In the genomic region with DNA sequence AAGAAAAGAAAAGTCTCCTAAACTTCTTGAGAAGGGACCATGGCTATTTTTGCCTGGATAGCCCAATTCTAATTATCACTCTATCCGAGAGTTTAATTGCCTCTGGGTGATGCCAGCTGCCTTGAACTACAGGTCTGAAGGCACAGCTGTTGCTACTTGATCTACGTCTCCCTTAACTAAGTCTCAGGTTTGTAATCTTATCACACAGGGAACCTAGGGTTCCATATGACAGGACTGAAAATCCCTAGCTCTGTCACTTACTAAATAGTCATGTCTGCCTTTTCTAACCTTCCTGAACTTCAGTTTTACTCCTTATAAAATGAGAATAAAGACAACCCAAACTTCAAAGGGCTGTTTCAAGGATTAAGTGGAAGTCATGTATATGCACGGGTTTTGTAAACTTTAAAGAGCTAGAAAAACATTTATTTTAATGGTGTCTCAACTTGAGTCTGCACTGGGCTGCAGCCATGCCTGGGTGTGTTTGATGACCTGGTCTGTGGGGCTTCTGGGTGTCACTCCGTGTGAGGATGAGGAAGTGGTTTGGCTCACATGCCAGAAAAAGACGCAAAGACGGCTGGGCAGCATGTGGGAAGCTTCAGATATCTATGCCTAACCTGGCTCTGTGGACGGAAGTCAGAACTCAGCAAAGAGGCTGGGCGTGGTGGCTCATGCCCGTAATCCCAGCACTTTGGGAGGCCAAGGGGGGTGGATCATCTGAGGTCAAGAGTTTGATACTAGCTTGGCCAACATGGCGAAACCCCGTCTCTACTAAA, we compare ENCODE assay signal across 9 cellular contexts.
DNase-seq lines count a peak whose midpoint lies in the region; ATAC-seq and TF ChIP-seq lines count a peak whose summit lies in the region.
"Had no signal": no experiment of that assay in that cellular context is flagged by ENCODE, and none has a peak within 500 bp of the region (broad histone marks: within the 10 kb centered on the region; RNA-seq: fewer than 3 reads in every experiment).

No MANE protein-coding gene starts in this region.

- peak; percentile 61 for ATAC-seq in GM19467 (IDR thresholded peaks at IDR 0.05; ENCODE audit: unreplicated experiment)
- ATAC-seq in activated CD8-positive, alpha-beta T cell treated with anti-CD3 and anti-CD28 coated beads, Interleukin-2, amount 10 ng/mL, durations not matched to agents 7 days and 5 days, result peak; percentile 73
- ATAC-seq in left lung, result peak; percentile 88
- ATAC-seq: HCT116 had no signal

- no peaks in the 10 kb centered on the region for H3K9me3 ChIP-seq in CD8-positive, alpha-beta memory T cell (ENCODE audit: low read length)
- no peaks in the 10 kb centered on the region for H3K9me3 ChIP-seq in left lung

- H3K27me3 Mint-ChIP-seq in CD8-positive, alpha-beta memory T cell, result peaks cover 5 to 6% of the 10 kb centered on the region in 2 donors
- H3K27me3 Mint-ChIP-seq in activated CD8-positive, alpha-beta T cell treated with anti-CD3 and anti-CD28 coated beads, Interleukin-2, amount 10 ng/mL, durations not matched to agents 7 days and 5 days (ENCODE audit: low read depth), result peaks cover 9% of the 10 kb centered on the region

- no peaks in the 10 kb centered on the region for H3K27me3 ChIP-seq in CD8-positive, alpha-beta memory T cell (ENCODE audit: insufficient read depth, low read length, poor library complexity, severe bottlenecking)
- H3K27me3 ChIP-seq in HL-60 (ENCODE audit: insufficient read depth, poor library complexity, severe bottlenecking) (no peaks in the 10 kb centered on the region), left lung (no peaks in the 10 kb centered on the region)

- peak in 2 of 5 donors; percentile 7 to 18 for DNase-seq in CD8-positive, alpha-beta memory T cell
- peak; percentile 88 to 95 for DNase-seq in HL-60 (ENCODE audit: low read depth in 1 of 2, low spot score in 1 of 2)
- DNase-seq in activated CD8-positive, alpha-beta T cell treated with anti-CD3 and anti-CD28 coated beads, Interleukin-2, amount 10 ng/mL, durations not matched to agents 7 days and 5 days, result peak; percentile 67
- DNase-seq in left lung, result peak; percentile 78 to 79
- DNase-seq in COR-L47 (lab: John Stamatoyannopoulos, UW), result no peak
- no peak for DNase-seq in DMS53 treated with DMSO at 0.1 percent for 48 hours (lab: John Stamatoyannopoulos, UW; ENCODE audit: unreplicated experiment)
- DNase-seq in DMS153 (lab: John Stamatoyannopoulos, UW), result no peak

- peak overlapping the region in 3 of 8 donors; percentile 35 to 62 (median 44) for H3K27ac Mint-ChIP-seq in CD8-positive, alpha-beta memory T cell
- H3K27ac Mint-ChIP-seq in activated CD8-positive, alpha-beta T cell treated with anti-CD3 and anti-CD28 coated beads, Interleukin-2, amount 10 ng/mL, durations not matched to agents 7 days and 5 days, result peak overlapping the region; percentile 65

- H3K36me3 Mint-ChIP-seq in CD8-positive, alpha-beta memory T cell, result no peaks in the 10 kb centered on the region
- H3K36me3 Mint-ChIP-seq in activated CD8-positive, alpha-beta T cell treated with anti-CD3 and anti-CD28 coated beads, Interleukin-2, amount 10 ng/mL, durations not matched to agents 7 days and 5 days (ENCODE audit: low read depth), result no peaks in the 10 kb centered on the region

- no peak for TF ChIP-seq CTCF in HL-60 (IDR thresholded peaks at IDR 0.05; ENCODE audit: insufficient read depth, low read length)
- TF ChIP-seq CTCF in left lung (IDR thresholded peaks at IDR 0.05), result no peak

- peaks cover 29% of the 10 kb centered on the region for H3K4me1 ChIP-seq in CD8-positive, alpha-beta memory T cell (ENCODE audit: insufficient read depth, low read length)
- H3K4me1 ChIP-seq in left lung, result peaks cover 0 to 23% of the 10 kb centered on the region in 2 donors

- intact Hi-C loops in left lung (cut with DNase I), result no loop called here

- no peaks in the 10 kb centered on the region for H3K36me3 ChIP-seq in CD8-positive, alpha-beta memory T cell (ENCODE audit: insufficient read depth, low read length)
- H3K36me3 ChIP-seq in left lung, result no peaks in the 10 kb centered on the region

- H3K4me1 Mint-ChIP-seq in CD8-positive, alpha-beta memory T cell, result peaks cover 20 to 28% (median 27%) of the 10 kb centered on the region in 3 donors
- peaks cover 32% of the 10 kb centered on the region for H3K4me1 Mint-ChIP-seq in activated CD8-positive, alpha-beta T cell treated with anti-CD3 and anti-CD28 coated beads, Interleukin-2, amount 10 ng/mL, durations not matched to agents 7 days and 5 days (ENCODE audit: low read depth)

- CTCF ChIA-PET in CD8-positive, alpha-beta memory T cell (lab: Charles Lee), result interaction anchor here (1.1 to 1.5 kb wide), 2 partner anchors 13 to 301 kb away, joined by 3 to 4 read pairs; no protein-coding TSS in a partner anchor
- CTCF ChIA-PET in activated CD8-positive, alpha-beta T cell treated with anti-CD3 and anti-CD28 coated beads, Interleukin-2, amount 10 ng/mL, durations not matched to agents 7 days and 5 days (lab: Charles Lee), result interaction anchor here (0.7 to 2.3 kb wide), 4 partner anchors 11 to 139 kb away, joined by 3 to 6 read pairs (median 4); no protein-coding TSS in a partner anchor

- POLR2A ChIA-PET in CD8-positive, alpha-beta memory T cell (lab: Charles Lee), result no interaction called here
- POLR2A ChIA-PET in activated CD8-positive, alpha-beta T cell treated with anti-CD3 and anti-CD28 coated beads, Interleukin-2, amount 10 ng/mL, durations not matched to agents 7 days and 5 days (lab: Charles Lee), result no interaction called here

- no peaks in the 10 kb centered on the region for H3K9me3 Mint-ChIP-seq in CD8-positive, alpha-beta memory T cell
- H3K9me3 Mint-ChIP-seq in activated CD8-positive, alpha-beta T cell treated with anti-CD3 and anti-CD28 coated beads, Interleukin-2, amount 10 ng/mL, durations not matched to agents 7 days and 5 days (ENCODE audit: insufficient read depth), result no peaks in the 10 kb centered on the region

- H3K27ac ChIP-seq in CD8-positive, alpha-beta memory T cell (ENCODE audit: low read depth, low read length), result no peak overlapping the region
- H3K27ac ChIP-seq in HL-60 (replicated peaks) (peak overlapping the region; percentile 50), left lung (peak overlapping the region in 1 of 2 donors; percentile 51)

- H3K4me3 ChIP-seq in CD8-positive, alpha-beta memory T cell (ENCODE audit: low read length), result peak overlapping the region; percentile 8
- H3K4me3 ChIP-seq in HL-60 (replicated peaks; ENCODE audit: insufficient read depth, low read length), result no peak overlapping the region
- no peak overlapping the region for H3K4me3 ChIP-seq in left lung

- peak overlapping the region in 6 of 7 donors; percentile 6 to 64 (median 32) for H3K4me3 Mint-ChIP-seq in CD8-positive, alpha-beta memory T cell
- H3K4me3 Mint-ChIP-seq in activated CD8-positive, alpha-beta T cell treated with anti-CD3 and anti-CD28 coated beads, Interleukin-2, amount 10 ng/mL, durations not matched to agents 7 days and 5 days, result peak overlapping the region; percentile 43

Comparison
In these comparisons a context has a peak if more than half of its experiments do, and no peak if none do; other contexts are left out.
1. DNase-seq: peak in HL-60 (2 of 2), activated CD8-positive, alpha-beta T cell treated with anti-CD3 and anti-CD28 coated beads, Interleukin-2, amount 10 ng/mL, durations not matched to agents 7 days and 5 days (single experiment) and left lung (2 of 2); none in COR-L47 (single experiment), DMS53 treated with DMSO at 0.1 percent for 48 hours (single experiment) and DMS153 (single experiment).
2. Peak in every context shown above with its lines, with median percentiles within 50 percentile points of each other: ATAC-seq.